In genomic region chr22:45994516-45995404, GRCh38 we compare ENCODE assay signal across 8 cellular contexts. TPM values are rescaled to one million over a fixed set of nuclear protein-coding genes. Genes with fewer than 3 reads are reported as not detected.
DNase-seq lines count a peak whose midpoint lies in the region; ATAC-seq, FAIRE-seq and TF ChIP-seq lines count a peak whose summit lies in the region.

No MANE protein-coding gene starts in this region.

- intact Hi-C loops in OCI-LY7 (cut with micrococcal nuclease; ENCODE audit: unreplicated experiment), result loop anchor here (1.0 to 10.0 kb wide), 2 partner anchors 122 to 320 kb away; no protein-coding TSS in a partner anchor
- intact Hi-C loops in esophagus squamous epithelium (cut with DNase I), result loop anchor here (5.0 kb wide), 2 partner anchors 123 to 318 kb away; no protein-coding TSS in a partner anchor

- no peaks in the 10 kb centered on the region for H3K36me3 Mint-ChIP-seq in neural crest cell (ENCODE audit: low read depth)

- H4K20me1 ChIP-seq in OCI-LY7 (ENCODE audit: insufficient read depth, low read length), result no peaks in the 10 kb centered on the region

- no peaks in the 10 kb centered on the region for H3K27me3 ChIP-seq in esophagus squamous epithelium

- H3K79me2 ChIP-seq in OCI-LY7 (ENCODE audit: insufficient read depth, low read depth, low read length), result no peaks in the 10 kb centered on the region

- H3K4me1 ChIP-seq in A549 (no peaks in the 10 kb centered on the region), OCI-LY7 (ENCODE audit: insufficient read depth, low read length, poor library complexity, severe bottlenecking) (peaks cover 33% of the 10 kb centered on the region), esophagus squamous epithelium (peaks cover 32 to 54% (median 42%) of the 10 kb centered on the region in 3 donors)

- FAIRE-seq in A549 (lab: Jason Lieb, UNC) (no peak), GM12892 (lab: Jason Lieb, UNC) (peak; percentile 81)

- H3K9me3 ChIP-seq in A549, result no peaks in the 10 kb centered on the region
- H3K9me3 ChIP-seq in OCI-LY7 (ENCODE audit: low read length), result no peaks in the 10 kb centered on the region
- H3K9me3 ChIP-seq in esophagus squamous epithelium, result no peaks in the 10 kb centered on the region

- TF ChIP-seq CTCF in A549 (IDR thresholded peaks at IDR 0.05) (peak; percentile 75), OCI-LY7 (conservative IDR thresholded peaks at IDR 0.05; ENCODE audit: low read length) (peak; percentile 91), esophagus squamous epithelium (IDR thresholded peaks at IDR 0.05) (peak; percentile 90 to 98 (median 96)), neural crest cell (conservative IDR thresholded peaks at IDR 0.05) (peak; percentile 93)

- no TSS peak for BruUV-seq in OCI-LY7 (replicated peaks; lab: Mats Ljungman, UMichigan)

- ATAC-seq in A549, result peak; percentile 74 to 90
- no peak for ATAC-seq in HG03108 (IDR thresholded peaks at IDR 0.05; ENCODE audit: unreplicated experiment)

- no peaks in the 10 kb centered on the region for H3K9me2 ChIP-seq in OCI-LY7 (ENCODE audit: insufficient read depth, low read length)

- H3K27ac ChIP-seq in A549 (peak overlapping the region; percentile 51 to 72; a peak in 4 of 6 replicates), OCI-LY7 (ENCODE audit: low read depth, low read length, poor library complexity, severe bottlenecking) (no peak overlapping the region), esophagus squamous epithelium (no peak overlapping the region)

- POLR2A ChIA-PET in A549 (lab: Yijun Ruan, JAX) (no interaction called here), OCI-LY7 (lab: Charles Lee) (no interaction called here)

- no peak overlapping the region for H3K27ac Mint-ChIP-seq in neural crest cell (ENCODE audit: unreplicated experiment)

- H3K9me3 Mint-ChIP-seq in neural crest cell, result peaks cover 3% of the 10 kb centered on the region

- no peak overlapping the region for H2AFZ ChIP-seq in OCI-LY7 (ENCODE audit: low read length)

- H3K4me3 ChIP-seq in A549 (no peak overlapping the region), OCI-LY7 (ENCODE audit: low read depth, low read length, poor library complexity, severe bottlenecking) (no peak overlapping the region), esophagus squamous epithelium (no peak overlapping the region)

- CTCF ChIA-PET in A549 (lab: Yijun Ruan, JAX), result interaction anchor here (0.5 to 10.7 kb wide), 46 partner anchors 8 to 432 kb away, joined by 3 to 133 read pairs (median 4); partner anchors contain the start of genes GTSE1 and TTC38
- CTCF ChIA-PET in OCI-LY7 (lab: Charles Lee; ENCODE audit: unreplicated experiment), result interaction anchor here (0.6 to 3.1 kb wide), 5 partner anchors 11 to 421 kb away, joined by 3 to 18 read pairs (median 4); no protein-coding TSS in a partner anchor

- TF ChIP-seq RAD21 in A549 (conservative IDR thresholded peaks at IDR 0.05 in 1 of 2, IDR thresholded peaks at IDR 0.05 in 1 of 2), result peak; percentile 88 to 93

- H3K27me3 Mint-ChIP-seq in neural crest cell (ENCODE audit: low read depth), result peaks cover 5% of the 10 kb centered on the region

- H3K4me3 Mint-ChIP-seq in neural crest cell, result no peak overlapping the region

- TF ChIP-seq EP300 in A549 (IDR thresholded peaks at IDR 0.05), result no peak

- no peaks in the 10 kb centered on the region for H3K36me3 ChIP-seq in OCI-LY7 (ENCODE audit: insufficient read depth, low read length)
- no peaks in the 10 kb centered on the region for H3K36me3 ChIP-seq in esophagus squamous epithelium

- WGBS in A549 (ENCODE audit: missing lambda C conversion rate), result 36% methylated on average over 16 of the region's 27 CpGs
- WGBS in esophagus squamous epithelium, 2 donors, result 60% methylated on average over 7 of the region's 27 CpGs; no CpG with 5 or more reads in 1 of the 2 donors

- TF ChIP-seq POLR2A in A549 (IDR thresholded peaks at IDR 0.05; ENCODE audit: low read length), result no peak
- no peak for TF ChIP-seq POLR2A in GM12892 (IDR thresholded peaks at IDR 0.05; ENCODE audit: low read depth, low read length)
- TF ChIP-seq POLR2A in esophagus squamous epithelium (IDR thresholded peaks at IDR 0.05), result no peak

- H3K4me2 ChIP-seq in A549 (0 out of 3 replicates have a peak overlapping the region, but pooled peaks have one; percentile 23), OCI-LY7 (ENCODE audit: low read length) (no peak overlapping the region)

- peak; percentile 49 to 55 for DNase-seq in A549 (ENCODE audit: low read depth in 1 of 2, low spot score in 1 of 2)
- DNase-seq in GM12892 (ENCODE audit: insufficient read length), result peak; percentile 78
- DNase-seq in OCI-LY7 (ENCODE audit: low spot score), result peak; percentile 58
- peak; percentile 70 for DNase-seq in activated T-cell treated with anti-CD3 and anti-CD28 coated beads for 24 hours (ENCODE audit: low read depth)
- DNase-seq in esophagus squamous epithelium (lab: John Stamatoyannopoulos, UW), result no peak
- peak; percentile 99 for DNase-seq in neural crest cell (ENCODE audit: low read depth, low spot score)
- peak; percentile 31 for DNase-seq in stromal cell of bone marrow (ENCODE audit: low read depth)

- peaks cover 4% of the 10 kb centered on the region for H3K4me1 Mint-ChIP-seq in neural crest cell

TF ChIP-seq in A549, 52 proteins besides CTCF, POLR2A, EP300 and RAD21:
- TF ChIP-seq FOSL2 (IDR thresholded peaks at IDR 0.05), result no peak
- no peak for TF ChIP-seq FOSL2 (CRISPR knock-in tag; IDR thresholded peaks at IDR 0.05)
- no peak for TF ChIP-seq RCOR1 (IDR thresholded peaks at IDR 0.05; ENCODE audit: low read depth, low read length)
- TF ChIP-seq SMC3 (IDR thresholded peaks at IDR 0.05), result peak; percentile 72
- no peak for TF ChIP-seq ESRRA (IDR thresholded peaks at IDR 0.05; ENCODE audit: borderline replicate concordance, low read length)
- no peak for TF ChIP-seq RNF2 (IDR thresholded peaks at IDR 0.05; ENCODE audit: borderline replicate concordance, low read depth)
- no peak for TF ChIP-seq POLR2AphosphoS2 (conservative IDR thresholded peaks at IDR 0.05; ENCODE audit: low read length)
- no peak for TF ChIP-seq TFCP2L1 (CRISPR knock-in tag; IDR thresholded peaks at IDR 0.05)

RNA-seq across cellular contexts. Expression of gene WNT7B, which starts 17.8 kb away (rescaled TPM):
- polyA plus RNA-seq in A549 (2011; rRNA removed) (16.9 and 21.0 TPM in 2 replicates), A549 (2017; fragmentation: RNase III; extraction: RNeasy Plus Mini Kit Qiagen cat#74134 plus additional on column Dnase treatment) (80.8 to 92.0 TPM (median 82.2 TPM) in 3 replicates)
- polyA plus RNA-seq in A549 (2012; cell fraction: cytosol; rRNA removed), result 36.4 and 59.9 TPM in 2 replicates
- polyA plus RNA-seq in A549 (2012; cell fraction: nucleus; rRNA removed), result 48.0 and 49.6 TPM in 2 replicates
- 19.4 and 42.1 TPM in 2 replicates for polyA minus RNA-seq in A549 (2011; rRNA and poly(A)+ RNA removed)
- polyA plus RNA-seq in GM12892 (2012; ENCODE audit: missing spikeins), result 0.23 TPM
- not detected in 2 replicates for total RNA-seq in OCI-LY7 (2014; rRNA removed; shearing (Covaris generic))
- total RNA-seq in OCI-LY7 (2022) (not detected in 2 replicates), esophagus squamous epithelium (10 to 100 TPM; 10.6 to 27.0 (median 16.1) TPM), neural crest cell (12.6 and 14.2 TPM in 2 replicates)

Comparison
In these comparisons a context has a peak if more than half of its experiments do, and no peak if none do; other contexts are left out.
1. H3K27ac ChIP-seq: peak in A549 (2 of 2); none in OCI-LY7 (single experiment) and esophagus squamous epithelium (0 of 4).
2. RNA of gene WNT7B, which starts 17.8 kb away (total RNA-seq): 10.6 to 27.0 TPM in esophagus squamous epithelium and 12.6 to 14.2 TPM in neural crest cell; not detected in OCI-LY7; every median in the first group is over 10 times any median in the second.
3. Peak in every context shown above with its lines, with median percentiles within 50 percentile points of each other: CTCF ChIP-seq.